ENCODE assay signal across 2 cellular contexts in the genomic region with DNA sequence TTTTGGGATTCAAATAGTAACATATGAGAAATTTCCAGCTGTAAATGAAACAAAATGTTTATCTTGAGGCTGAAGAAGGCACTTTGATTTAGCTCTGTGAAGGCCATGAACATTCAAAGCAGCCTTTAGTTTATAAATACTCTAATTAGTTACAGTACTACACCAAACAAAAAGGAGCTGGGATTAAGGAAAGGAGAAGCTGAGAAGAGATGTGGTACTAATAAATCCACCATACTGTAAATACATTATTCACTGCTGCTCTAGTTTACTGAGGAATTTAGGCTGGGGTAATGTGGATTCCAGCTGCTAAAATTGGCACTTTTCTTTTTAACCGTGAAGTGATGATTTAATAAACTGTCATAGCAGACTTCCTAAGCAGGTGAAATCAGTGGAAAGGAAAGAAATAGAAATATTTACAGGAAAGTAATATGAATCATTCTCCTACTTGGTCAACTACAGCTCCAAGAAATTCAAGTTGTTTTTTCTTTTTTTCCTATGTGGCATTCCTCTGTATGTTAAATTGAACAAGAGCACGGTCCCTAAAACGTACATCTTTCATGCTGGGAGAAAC.
A peak's percentile ranks its signal among the peaks of the same experiment; 100 is the strongest.
TF ChIP-seq lines count a peak whose summit lies in the region.

No MANE protein-coding gene starts in this region.

TF ChIP-seq in IMR-90, 13 proteins besides CTCF, POLR2A, EP300 and RAD21:
- TF ChIP-seq MXI1 (IDR thresholded peaks at IDR 0.05; ENCODE audit: borderline replicate concordance, low read depth, low read length) (no peak), MAFK (IDR thresholded peaks at IDR 0.05; ENCODE audit: low read depth, low read length) (no peak), CHD1 (IDR thresholded peaks at IDR 0.05; ENCODE audit: low read depth, low read length) (no peak), RCOR1 (IDR thresholded peaks at IDR 0.05; ENCODE audit: insufficient replicate concordance, low read length) (no peak), RFX5 (IDR thresholded peaks at IDR 0.05; ENCODE audit: low read depth, low read length) (no peak), BHLHE40 (IDR thresholded peaks at IDR 0.05; ENCODE audit: low read depth, low read length) (no peak)
- TF ChIP-seq, protein P1, sequence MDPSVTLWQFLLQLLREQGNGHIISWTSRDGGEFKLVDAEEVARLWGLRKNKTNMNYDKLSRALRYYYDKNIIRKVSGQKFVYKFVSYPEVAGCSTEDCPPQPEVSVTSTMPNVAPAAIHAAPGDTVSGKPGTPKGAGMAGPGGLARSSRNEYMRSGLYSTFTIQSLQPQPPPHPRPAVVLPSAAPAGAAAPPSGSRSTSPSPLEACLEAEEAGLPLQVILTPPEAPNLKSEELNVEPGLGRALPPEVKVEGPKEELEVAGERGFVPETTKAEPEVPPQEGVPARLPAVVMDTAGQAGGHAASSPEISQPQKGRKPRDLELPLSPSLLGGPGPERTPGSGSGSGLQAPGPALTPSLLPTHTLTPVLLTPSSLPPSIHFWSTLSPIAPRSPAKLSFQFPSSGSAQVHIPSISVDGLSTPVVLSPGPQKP (IDR thresholded peaks at IDR 0.05; ENCODE audit: borderline replicate concordance, low read depth, low read length): no peak

TF ChIP-seq in endothelial cell of umbilical vein, 7 proteins besides CTCF, POLR2A, EP300 and RAD21:
- no peak for TF ChIP-seq GATA2 (IDR thresholded peaks at IDR 0.05; ENCODE audit: insufficient read depth, insufficient read length, low read depth, low read length)
- TF ChIP-seq JUN (IDR thresholded peaks at IDR 0.05; ENCODE audit: borderline replicate concordance, insufficient read depth, insufficient read length, low read depth): no peak
- peak; percentile 56 for TF ChIP-seq FOS (IDR thresholded peaks at IDR 0.05; ENCODE audit: borderline replicate concordance, insufficient read depth, low read length)
